ENCODE assay signal across 24 cellular contexts in the genomic region with DNA sequence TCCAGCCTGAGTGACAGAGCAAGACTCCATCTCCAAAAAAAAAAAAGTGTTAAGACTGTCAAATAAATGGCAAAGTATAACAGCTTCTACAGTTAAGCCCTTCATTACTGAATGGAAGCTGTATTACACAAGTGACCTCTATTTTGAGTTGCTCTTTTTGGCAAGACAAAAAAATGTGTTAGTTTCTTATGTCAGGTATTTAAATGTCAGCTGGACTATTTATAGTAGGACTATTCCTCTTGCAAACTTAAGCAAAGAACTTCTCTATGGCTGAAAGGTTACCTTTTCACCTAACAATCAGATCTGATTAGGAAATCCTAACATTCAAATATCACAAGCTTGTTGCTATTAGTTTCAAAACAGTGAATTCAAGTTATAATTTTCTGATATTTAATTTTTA. TPM values are rescaled to one million over a fixed set of nuclear protein-coding genes. Genes with fewer than 3 reads are reported as not detected.
DNase-seq lines count a peak whose midpoint lies in the region; ATAC-seq and TF ChIP-seq lines count a peak whose summit lies in the region.
"Had no signal": no experiment of that assay in that cellular context is flagged by ENCODE, and none has a peak within 500 bp of the region (broad histone marks: within the 10 kb centered on the region; RNA-seq: fewer than 3 reads in every experiment).

No MANE protein-coding gene starts in this region.

- peaks cover 15% of the 10 kb centered on the region for H3F3A ChIP-seq in smooth muscle cell (ENCODE audit: low read depth)

- H3K79me2 ChIP-seq in Karpas-422 (ENCODE audit: low read length) (peaks cover 100% of the 10 kb centered on the region), smooth muscle cell (ENCODE audit: low read depth) (peaks cover 100% of the 10 kb centered on the region)

- H4K20me1 ChIP-seq in Karpas-422 (ENCODE audit: insufficient read depth, low read depth, low read length), result peaks cover 43% of the 10 kb centered on the region
- peaks cover 100% of the 10 kb centered on the region for H4K20me1 ChIP-seq in smooth muscle cell (ENCODE audit: low read depth)

- intact Hi-C loops in left lung (cut with DNase I), result no loop called here
- intact Hi-C loops in ovary (cut with DNase I), result no loop called here

- TF ChIP-seq CTCF in choroid plexus epithelial cell (conservative IDR thresholded peaks at IDR 0.05; ENCODE audit: low read depth, low read length), result no peak
- TF ChIP-seq CTCF in left lung (IDR thresholded peaks at IDR 0.05), result no peak
- no peak for TF ChIP-seq CTCF in smooth muscle cell (IDR thresholded peaks at IDR 0.05; ENCODE audit: borderline replicate concordance, insufficient read depth, poor library complexity, severe bottlenecking)
- no peak for TF ChIP-seq CTCF in ovary (IDR thresholded peaks at IDR 0.05)

- peaks cover 61% of the 10 kb centered on the region for H3K36me3 Mint-ChIP-seq in activated T-helper 17 cell treated with anti-CD3 and anti-CD28 coated beads, Interleukin-2, amount 50 U/mL, for 72 hours (ENCODE audit: low read depth)

- TF ChIP-seq POLR2A in ovary (IDR thresholded peaks at IDR 0.05), result no peak

- H3K27me3 ChIP-seq in Karpas-422 (ENCODE audit: low read length), result no peaks in the 10 kb centered on the region
- no peaks in the 10 kb centered on the region for H3K27me3 ChIP-seq in left lung
- H3K27me3 ChIP-seq in smooth muscle cell (ENCODE audit: low read depth), result no peaks in the 10 kb centered on the region
- no peaks in the 10 kb centered on the region for H3K27me3 ChIP-seq in ovary
- H3K27me3 ChIP-seq: body of pancreas, testis had no signal

- no peaks in the 10 kb centered on the region for H3K9me2 ChIP-seq in Karpas-422 (replicated peaks; ENCODE audit: insufficient read depth, low read length)

- H2AFZ ChIP-seq in Karpas-422 (ENCODE audit: low read length), result no peak overlapping the region
- H2AFZ ChIP-seq in smooth muscle cell (ENCODE audit: low read depth), result no peak overlapping the region

- H3K9me3 Mint-ChIP-seq in activated T-helper 17 cell treated with anti-CD3 and anti-CD28 coated beads, Interleukin-2, amount 50 U/mL, for 72 hours, result no peaks in the 10 kb centered on the region
- H3K9me3 Mint-ChIP-seq: activated naive CD8-positive, alpha-beta T cell treated with anti-CD3 and anti-CD28 coated beads, Interleukin-2, amount 50 U/mL, for 24 hours; CD8-positive, alpha-beta memory T cell; memory B cell had no signal

- peaks cover 32% of the 10 kb centered on the region for H3K4me1 Mint-ChIP-seq in activated T-helper 17 cell treated with anti-CD3 and anti-CD28 coated beads, Interleukin-2, amount 50 U/mL, for 72 hours

- no peak overlapping the region for H3K4me3 Mint-ChIP-seq in activated T-helper 17 cell treated with anti-CD3 and anti-CD28 coated beads, Interleukin-2, amount 50 U/mL, for 72 hours
- H3K4me3 Mint-ChIP-seq: activated CD8-positive, alpha-beta T cell treated with anti-CD3 and anti-CD28 coated beads, Interleukin-2, amount 10 ng/mL, durations not matched to agents 7 days and 5 days; activated naive CD8-positive, alpha-beta T cell treated with anti-CD3 and anti-CD28 coated beads, Interleukin-2, amount 50 U/mL, for 24 hours; B cell; CD8-positive, alpha-beta memory T cell; memory B cell; T-helper 17 cell had no signal

- H3K27ac ChIP-seq in Karpas-422 (ENCODE audit: low read length), result peak overlapping the region; percentile 26; the same call in 1 of the 2 replicates
- peak overlapping the region in 1 of 2 donors; percentile 1 for H3K27ac ChIP-seq in left lung
- peak overlapping the region; percentile 18 for H3K27ac ChIP-seq in smooth muscle cell (ENCODE audit: low read depth)
- no peak overlapping the region for H3K27ac ChIP-seq in ovary
- H3K27ac ChIP-seq: body of pancreas, testis had no signal

- H3K4me2 ChIP-seq in Karpas-422 (ENCODE audit: low read depth, low read length, poor library complexity, severe bottlenecking), result peak overlapping the region; percentile 8
- H3K4me2 ChIP-seq in smooth muscle cell, result no peak overlapping the region

- DNase-seq in Karpas-422 (no peak), choroid plexus epithelial cell (ENCODE audit: low read depth) (peak; percentile 41), left lung (no peak), smooth muscle cell (lab: John Stamatoyannopoulos, UW; ENCODE audit: unreplicated experiment) (no peak), GDM1 (lab: John Stamatoyannopoulos, UW) (no peak), ovary (no peak), NCI-H774 (lab: John Stamatoyannopoulos, UW) (no peak)
- DNase-seq: activated CD4-positive, alpha-beta T cell treated with anti-CD3 and anti-CD28 coated beads for 1 hour; activated CD8-positive, alpha-beta T cell treated with anti-CD3 and anti-CD28 coated beads, Interleukin-2, amount 10 ng/mL, durations not matched to agents 7 days and 5 days; activated effector memory CD4-positive, alpha-beta T cell treated with Interleukin-2 at 50 U/mL for 16 hours; activated naive CD8-positive, alpha-beta T cell treated with anti-CD3 and anti-CD28 coated beads, Interleukin-2, amount 50 U/mL, for 24 hours; activated T-cell treated with anti-CD3 and anti-CD28 coated beads for 4 hours; body of pancreas; CD8-positive, alpha-beta memory T cell; DMS 273 treated with DMSO at 0.1 percent for 48 hours; kidney glomerular epithelial cell; NCI-H146; NCI-H2107; T-helper 17 cell; testis had no signal

- H3K4me3 ChIP-seq in Karpas-422 (ENCODE audit: low read length) (no peak overlapping the region), choroid plexus epithelial cell (ENCODE audit: low read depth, low read length) (no peak overlapping the region), left lung (no peak overlapping the region), smooth muscle cell (no peak overlapping the region), ovary (no peak overlapping the region)
- H3K4me3 ChIP-seq: body of pancreas, testis had no signal

- no peak for TF ChIP-seq EP300 in ovary (IDR thresholded peaks at IDR 0.05)

- peaks cover 36% of the 10 kb centered on the region for H3K4me1 ChIP-seq in Karpas-422 (ENCODE audit: low read length)
- H3K4me1 ChIP-seq in left lung, result peaks cover 16 to 59% of the 10 kb centered on the region in 2 donors
- H3K4me1 ChIP-seq in smooth muscle cell (ENCODE audit: low read depth), result no peaks in the 10 kb centered on the region
- H3K4me1 ChIP-seq in ovary (ENCODE audit: insufficient read depth), result peaks cover 2% of the 10 kb centered on the region
- H3K4me1 ChIP-seq: testis had no signal

- no peaks in the 10 kb centered on the region for H3K27me3 Mint-ChIP-seq in activated T-helper 17 cell treated with anti-CD3 and anti-CD28 coated beads, Interleukin-2, amount 50 U/mL, for 72 hours
- H3K27me3 Mint-ChIP-seq: activated naive CD8-positive, alpha-beta T cell treated with anti-CD3 and anti-CD28 coated beads, Interleukin-2, amount 50 U/mL, for 24 hours; B cell; CD8-positive, alpha-beta memory T cell; memory B cell; T-helper 17 cell had no signal

- no peak overlapping the region for H3K27ac Mint-ChIP-seq in activated T-helper 17 cell treated with anti-CD3 and anti-CD28 coated beads, Interleukin-2, amount 50 U/mL, for 72 hours
- H3K27ac Mint-ChIP-seq: activated CD8-positive, alpha-beta T cell treated with anti-CD3 and anti-CD28 coated beads, Interleukin-2, amount 10 ng/mL, durations not matched to agents 7 days and 5 days; activated naive CD8-positive, alpha-beta T cell treated with anti-CD3 and anti-CD28 coated beads, Interleukin-2, amount 50 U/mL, for 24 hours; B cell; memory B cell had no signal

- H3K36me3 ChIP-seq in Karpas-422 (ENCODE audit: insufficient read depth, low read length) (peaks cover 3% of the 10 kb centered on the region; the same call in 1 of the 2 replicates), left lung (peaks cover 0 to 12% of the 10 kb centered on the region in 2 donors), smooth muscle cell (ENCODE audit: low read depth) (no peaks in the 10 kb centered on the region), ovary (no peaks in the 10 kb centered on the region)

- H3K9ac ChIP-seq in Karpas-422 (ENCODE audit: low read length), result no peak overlapping the region
- no peak overlapping the region for H3K9ac ChIP-seq in smooth muscle cell (ENCODE audit: low read depth)

- ATAC-seq in left lung, result peak; percentile 53
- no peak for ATAC-seq in activated T-helper 17 cell treated with anti-CD3 and anti-CD28 coated beads, Interleukin-2, amount 50 U/mL, for 72 hours (replicated peaks)
- ATAC-seq: activated CD8-positive, alpha-beta T cell treated with anti-CD3 and anti-CD28 coated beads, Interleukin-2, amount 10 ng/mL, durations not matched to agents 7 days and 5 days; activated naive CD8-positive, alpha-beta T cell treated with anti-CD3 and anti-CD28 coated beads, Interleukin-2, amount 50 U/mL, for 24 hours; body of pancreas; SK-N-SH treated with all-trans-retinoic acid at 6 μM for 48 hours; T-helper 17 cell had no signal

- H3K9me3 ChIP-seq in Karpas-422 (ENCODE audit: low read length) (no peaks in the 10 kb centered on the region), left lung (no peaks in the 10 kb centered on the region), smooth muscle cell (replicated peaks; ENCODE audit: low read depth) (no peaks in the 10 kb centered on the region), ovary (no peaks in the 10 kb centered on the region)
- H3K9me3 ChIP-seq: body of pancreas, testis had no signal

RNA-seq across cellular contexts. Expression of gene UBE2V1, which starts 12.4 kb away (rescaled TPM):
- total RNA-seq in Karpas-422 (2014; rRNA removed; shearing (Covaris generic); ENCODE audit: low replicate concordance), result 76.7 and 95.6 TPM in 2 replicates
- 10 to 100 TPM; 72.6 to 74.6 TPM for total RNA-seq in left lung
- total RNA-seq in smooth muscle cell, result 94.1 and 94.8 TPM in 2 replicates
- polyA plus RNA-seq in smooth muscle cell, result 128 and 141 TPM in 2 replicates
- total RNA-seq in ovary, result 10 to 100 TPM; 51.0 to 90.3 (median 77.2) TPM
- polyA plus RNA-seq in ovary, result 100 to 1,000 TPM in 1 of 2 donors, 10 to 100 TPM in 1; 43.6 to 189 TPM
- total RNA-seq in activated T-helper 17 cell treated with anti-CD3 and anti-CD28 coated beads, Interleukin-2, amount 50 U/mL, for 72 hours, result 100 to 1,000 TPM; 197 to 205 TPM

RNA-seq across cellular contexts. Expression of gene PEDS1, which starts 53.0 kb away (rescaled TPM):
- total RNA-seq in Karpas-422 (2014; rRNA removed; shearing (Covaris generic); ENCODE audit: low replicate concordance), result 14.5 and 29.7 TPM in 2 replicates
- 10 to 100 TPM; 37.9 to 39.9 TPM for total RNA-seq in left lung
- 36.6 and 45.8 TPM in 2 replicates for total RNA-seq in smooth muscle cell
- 47.4 and 64.3 TPM in 2 replicates for polyA plus RNA-seq in smooth muscle cell
- 10 to 100 TPM in 6 of 7 donors, 1 to 10 TPM in 1; 7.5 to 18.2 (median 12.6) TPM for total RNA-seq in ovary
- polyA plus RNA-seq in ovary, result 10 to 100 TPM; 11.6 to 11.7 TPM
- total RNA-seq in activated T-helper 17 cell treated with anti-CD3 and anti-CD28 coated beads, Interleukin-2, amount 50 U/mL, for 72 hours, result 10 to 100 TPM; 13.1 to 22.0 TPM

Comparison
In these comparisons a context has a peak if more than half of its experiments do, and no peak if none do; other contexts are left out.
1. H3K27ac ChIP-seq: peak in Karpas-422 (single experiment) and smooth muscle cell (single experiment); none in ovary (0 of 2).